In genomic region chr19:5695649-5696195, GRCh38 we compare ENCODE assay signal across 27 cellular contexts. TPM values are rescaled to one million over a fixed set of nuclear protein-coding genes. Genes with fewer than 3 reads are reported as not detected.
DNase-seq lines count a peak whose midpoint lies in the region; ATAC-seq, FAIRE-seq and TF ChIP-seq lines count a peak whose summit lies in the region.
"Had no signal": no experiment of that assay in that cellular context is flagged by ENCODE, and none has a peak within 500 bp of the region (broad histone marks: within the 10 kb centered on the region; RNA-seq: fewer than 3 reads in every experiment).

No MANE protein-coding gene starts in this region.

- H4K20me1 ChIP-seq in K562 (replicated peaks; ENCODE audit: control insufficient read depth, insufficient read depth, low read length) = peaks cover 63% of the 10 kb centered on the region
- H4K20me1 ChIP-seq in osteoblast (ENCODE audit: insufficient read depth, low read length) = peaks cover 66% of the 10 kb centered on the region

- no peak overlapping the region for H3K4me2 ChIP-seq in K562 (ENCODE audit: insufficient read depth, low read length)
- no peak overlapping the region for H3K4me2 ChIP-seq in osteoblast (ENCODE audit: insufficient read depth, low read length)

- peaks cover 0 to 13% (median 6%) of the 10 kb centered on the region in 3 donors for H3K27me3 Mint-ChIP-seq in immature natural killer cell (ENCODE audit: low read depth in 3 of 3)
- H3K27me3 Mint-ChIP-seq in activated CD8-positive, alpha-beta T cell treated with anti-CD3 and anti-CD28 coated beads, Interleukin-2, amount 10 ng/mL, durations not matched to agents 7 days and 5 days (ENCODE audit: low read depth) = no peaks in the 10 kb centered on the region
- H3K27me3 Mint-ChIP-seq: activated T-helper 17 cell treated with anti-CD3 and anti-CD28 coated beads, Interleukin-2, amount 50 U/mL, for 72 hours had no signal

- WGBS in K562 (ENCODE audit: insufficient coverage, low coverage, missing lambda C conversion rate) = 90% methylated on average over 26 of the region's 28 CpGs

- TF ChIP-seq RAD21 in K562 (CRISPR knock-in tag; conservative IDR thresholded peaks at IDR 0.05 in 1 of 2, IDR thresholded peaks at IDR 0.05 in 1 of 2) = no peak

- H3K36me3 Mint-ChIP-seq in immature natural killer cell = peaks cover 0 to 4% (median 0%) of the 10 kb centered on the region in 3 donors
- peaks cover 51% of the 10 kb centered on the region for H3K36me3 Mint-ChIP-seq in activated CD8-positive, alpha-beta T cell treated with anti-CD3 and anti-CD28 coated beads, Interleukin-2, amount 10 ng/mL, durations not matched to agents 7 days and 5 days (ENCODE audit: low read depth)

- ATAC-seq in K562 (no peak), HG03378 (IDR thresholded peaks at IDR 0.05; ENCODE audit: unreplicated experiment) (no peak)
- no peak for ATAC-seq in activated CD8-positive, alpha-beta T cell treated with anti-CD3 and anti-CD28 coated beads, Interleukin-2, amount 10 ng/mL, durations not matched to agents 7 days and 5 days
- ATAC-seq: activated T-helper 17 cell treated with anti-CD3 and anti-CD28 coated beads, Interleukin-2, amount 50 U/mL, for 72 hours; gastroesophageal sphincter; left colon had no signal

- H3K36me3 ChIP-seq in HUES48 (ENCODE audit: control insufficient read depth, insufficient read depth, low read length) (peaks cover 92% of the 10 kb centered on the region), K562 (ENCODE audit: control insufficient read depth, insufficient read depth, low read length) (peaks cover 99% of the 10 kb centered on the region), osteoblast (ENCODE audit: insufficient read depth, low read length) (peaks cover 80% of the 10 kb centered on the region)

- TF ChIP-seq POLR2A in K562 (conservative IDR thresholded peaks at IDR 0.05) = peak; percentile 21; the same call in 1 of the 2 replicates

- no peaks in the 10 kb centered on the region for H3K27me3 ChIP-seq in HUES48 (ENCODE audit: control insufficient read depth, insufficient read depth, low read length)
- H3K27me3 ChIP-seq in K562 (ENCODE audit: control insufficient read depth in 2 of 2, insufficient read depth in 2 of 2, low read length in 2 of 2) = no peaks in the 10 kb centered on the region
- no peaks in the 10 kb centered on the region for H3K27me3 ChIP-seq in osteoblast (ENCODE audit: insufficient read depth, low read length)
- H3K27me3 ChIP-seq: gastroesophageal sphincter, SJSA1 had no signal

- CTCF ChIA-PET in K562 (lab: Yijun Ruan, JAX; ENCODE audit: low intra/inter-chr PET ratio) = no interaction called here
- CTCF ChIA-PET in activated CD8-positive, alpha-beta T cell treated with anti-CD3 and anti-CD28 coated beads, Interleukin-2, amount 10 ng/mL, durations not matched to agents 7 days and 5 days (lab: Charles Lee) = no interaction called here

- H3K4me3 Mint-ChIP-seq in immature natural killer cell = no peak overlapping the region
- no peak overlapping the region for H3K4me3 Mint-ChIP-seq in activated CD8-positive, alpha-beta T cell treated with anti-CD3 and anti-CD28 coated beads, Interleukin-2, amount 10 ng/mL, durations not matched to agents 7 days and 5 days
- H3K4me3 Mint-ChIP-seq: activated T-helper 17 cell treated with anti-CD3 and anti-CD28 coated beads, Interleukin-2, amount 50 U/mL, for 72 hours; T-helper 2 cell treated with Interferon-gamma antibody and Interleukin-4, amounts not matched to agents 5 μg/mL and 100 μg/mL, for 36 hours had no signal

- no peaks in the 10 kb centered on the region for H3K4me1 ChIP-seq in HUES48 (ENCODE audit: control insufficient read depth, insufficient read depth, low read length)
- peaks cover 14 to 77% of the 10 kb centered on the region in 2 experiments for H3K4me1 ChIP-seq in K562 (replicated peaks in 1 of 2; ENCODE audit: control insufficient read depth in 2 of 2, insufficient read depth in 2 of 2, low read length in 2 of 2)
- H3K4me1 ChIP-seq in osteoblast (ENCODE audit: insufficient read depth, low read length) = peaks cover 9% of the 10 kb centered on the region
- H3K4me1 ChIP-seq: Caco-2 had no signal

- no peak for FAIRE-seq in K562 (lab: Jason Lieb, UNC)
- FAIRE-seq: G401.6, small intestine had no signal

- no TSS peak for BruUV-seq in K562 (replicated peaks; lab: Mats Ljungman, UMichigan)

- H3K79me2 ChIP-seq in K562 (ENCODE audit: control insufficient read depth, insufficient read depth, low read length) (peaks cover 65% of the 10 kb centered on the region), osteoblast (ENCODE audit: insufficient read depth, low read length) (peaks cover 72% of the 10 kb centered on the region)

- peaks cover 17% of the 10 kb centered on the region for H3K9me1 ChIP-seq in K562 (ENCODE audit: control insufficient read depth, insufficient read depth, low read length)

- H3K4me3 ChIP-seq in GM12865 (ENCODE audit: low read depth, low read length) = no peak overlapping the region
- no peak overlapping the region for H3K4me3 ChIP-seq in HUES48 (ENCODE audit: low read depth, low read length)
- no peak overlapping the region for H3K4me3 ChIP-seq in K562
- H3K4me3 ChIP-seq in osteoblast (ENCODE audit: insufficient read depth, low read length) = no peak overlapping the region
- H3K4me3 ChIP-seq: gastroesophageal sphincter, SJSA1 had no signal

- no peak for TF ChIP-seq EP300 in K562 (IDR thresholded peaks at IDR 0.05; ENCODE audit: low read length)

- H3K9me3 ChIP-seq in HUES48 (ENCODE audit: control insufficient read depth, insufficient read depth, low read length) (no peaks in the 10 kb centered on the region), K562 (replicated peaks; ENCODE audit: control insufficient read depth, insufficient read depth, low read depth, low read length) (no peaks in the 10 kb centered on the region), osteoblast (ENCODE audit: low read depth, low read length) (no peaks in the 10 kb centered on the region)
- H3K9me3 ChIP-seq: Caco-2, gastroesophageal sphincter, SJSA1 had no signal

- intact Hi-C loops in K562 (cut with micrococcal nuclease) = no loop called here

- POLR2A ChIA-PET in K562 (lab: Yijun Ruan, JAX) = interaction anchor here (0.6 to 1.6 kb wide), 3 partner anchors 9 to 1472 kb away, joined by 3 to 8 read pairs (median 6); no protein-coding TSS in a partner anchor
- POLR2A ChIA-PET in activated CD8-positive, alpha-beta T cell treated with anti-CD3 and anti-CD28 coated beads, Interleukin-2, amount 10 ng/mL, durations not matched to agents 7 days and 5 days (lab: Charles Lee) = no interaction called here

- peaks cover 6 to 14% of the 10 kb centered on the region in 2 donors for H3K4me1 Mint-ChIP-seq in immature natural killer cell
- peaks cover 15% of the 10 kb centered on the region for H3K4me1 Mint-ChIP-seq in activated CD8-positive, alpha-beta T cell treated with anti-CD3 and anti-CD28 coated beads, Interleukin-2, amount 10 ng/mL, durations not matched to agents 7 days and 5 days (ENCODE audit: low read depth)
- H3K4me1 Mint-ChIP-seq: activated T-helper 17 cell treated with anti-CD3 and anti-CD28 coated beads, Interleukin-2, amount 50 U/mL, for 72 hours had no signal

- H3K9ac ChIP-seq in HUES48 (ENCODE audit: low read depth, low read length) (no peak overlapping the region), K562 (ENCODE audit: insufficient read depth in 1 of 2, low read depth in 2 of 2, low read length in 2 of 2) (peak overlapping the region in 1 of 2 experiments; percentile 40; a peak in 1 of 4 replicates)

- peak; percentile 45 for DNase-seq in GM12865 (ENCODE audit: low read depth)
- DNase-seq in K562 (ENCODE audit: extremely low read depth in 1 of 4, low spot score in 3 of 4) = no peak
- DNase-seq in osteoblast (ENCODE audit: insufficient read length, low spot score, missing footprints) = peak; percentile 75
- DNase-seq in NCI-H2081 (lab: John Stamatoyannopoulos, UW) = no peak
- DNase-seq in immature natural killer cell = no peak
- no peak for DNase-seq in activated CD8-positive, alpha-beta T cell treated with anti-CD3 and anti-CD28 coated beads, Interleukin-2, amount 10 ng/mL, durations not matched to agents 7 days and 5 days
- DNase-seq: activated CD4-positive, CD25-positive, alpha-beta regulatory T cell treated with anti-CD3 and anti-CD28 coated beads, Interleukin-2, amount 50 U/mL, for 72 hours; AML-193; Caco-2; NCI-H1417 treated with DMSO at 0.1 percent for 48 hours; NCI-H774; small intestine; stimulated activated CD4-positive, alpha-beta T cell treated with anti-CD3 and anti-CD28 coated beads, Interleukin-4, amount 100 ng/mL, for 4 hours had no signal

- TF ChIP-seq CTCF in GM12865 (IDR thresholded peaks at IDR 0.05; ENCODE audit: insufficient read depth, low read depth, low read length, missing control alignments) (no peak), K562 (IDR thresholded peaks at IDR 0.05 in 2 of 3, conservative IDR thresholded peaks at IDR 0.05 in 1 of 3; ENCODE audit: insufficient read depth in 2 of 3, low read depth in 1 of 3, low read length in 3 of 3) (no peak), osteoblast (IDR thresholded peaks at IDR 0.05; ENCODE audit: extremely low read depth, low read depth, low read length) (no peak)

- H3K27ac Mint-ChIP-seq in immature natural killer cell = no peak overlapping the region
- no peak overlapping the region for H3K27ac Mint-ChIP-seq in activated CD8-positive, alpha-beta T cell treated with anti-CD3 and anti-CD28 coated beads, Interleukin-2, amount 10 ng/mL, durations not matched to agents 7 days and 5 days
- H3K27ac Mint-ChIP-seq: T-helper 2 cell treated with Interferon-gamma antibody and Interleukin-4, amounts not matched to agents 5 μg/mL and 100 μg/mL, for 36 hours had no signal

- H3K9me3 Mint-ChIP-seq in immature natural killer cell = no peaks in the 10 kb centered on the region
- H3K9me3 Mint-ChIP-seq in activated CD8-positive, alpha-beta T cell treated with anti-CD3 and anti-CD28 coated beads, Interleukin-2, amount 10 ng/mL, durations not matched to agents 7 days and 5 days (ENCODE audit: insufficient read depth) = no peaks in the 10 kb centered on the region
- H3K9me3 Mint-ChIP-seq: activated T-helper 17 cell treated with anti-CD3 and anti-CD28 coated beads, Interleukin-2, amount 50 U/mL, for 72 hours; T-helper 2 cell treated with Interferon-gamma antibody and Interleukin-4, amounts not matched to agents 5 μg/mL and 100 μg/mL, for 36 hours had no signal

- H2AFZ ChIP-seq in K562 (ENCODE audit: low read depth, low read length) = no peak overlapping the region
- no peak overlapping the region for H2AFZ ChIP-seq in osteoblast (ENCODE audit: low read length)

- in situ Hi-C loops in K562 (cut with MboI) = no loop called here

- H3K27ac ChIP-seq in HUES48 (ENCODE audit: low read depth, low read length) = peak overlapping the region; percentile 20
- H3K27ac ChIP-seq in K562 (ENCODE audit: extremely low read depth, low read depth, low read length) = no peak overlapping the region
- H3K27ac ChIP-seq in osteoblast (ENCODE audit: low read depth, low read length) = no peak overlapping the region
- H3K27ac ChIP-seq: gastroesophageal sphincter, SJSA1 had no signal

RNA-seq across cellular contexts. Expression of gene RPL36, which starts 5.6 kb away (rescaled TPM):
- 84.7 and 180 TPM in 2 replicates for total RNA-seq in K562 (2011; cell fraction: chromatin; rRNA removed; ENCODE audit: low replicate concordance)
- 420 and 494 TPM in 2 replicates for total RNA-seq in K562 (2011; cell fraction: nucleolus; rRNA removed)
- 317 and 516 TPM in 2 replicates for total RNA-seq in K562 (2011; cell fraction: nucleoplasm; rRNA removed)
- 2,132 and 2,298 TPM in 2 replicates for total RNA-seq in K562 (2014; rRNA removed)
- total RNA-seq in K562 (2014; rRNA removed; fragmentation: Illumina TruSeq; extraction: Trizol) = 392 and 590 TPM in 2 replicates
- total RNA-seq in K562 (2015; rRNA removed; fragmentation: Illumina TruSeq; extraction: Trizol) = 1,406 and 1,507 TPM in 2 replicates
- 1,327 and 1,377 TPM in 2 replicates for total RNA-seq in K562 (2021)
- polyA plus RNA-seq in K562 (2011; rRNA removed) = 695 and 1,029 TPM in 2 replicates
- polyA plus RNA-seq in K562 (2011; cell fraction: cytosol; rRNA removed) = 629 and 993 TPM in 2 replicates
- polyA plus RNA-seq in K562 (2011; cell fraction: nucleus; rRNA removed) = 639 and 683 TPM in 2 replicates
- polyA plus RNA-seq in K562 (2012) = 2,027 and 2,339 TPM in 2 replicates
- 350 and 728 TPM in 2 replicates for polyA plus RNA-seq in K562 (2014; fragmentation: Illumina TruSeq; extraction: Trizol)
- polyA plus RNA-seq in K562 (2014; fragmentation: Nextera tagmentation; extraction: Ambion mirVana) = 1,000 to 10,000 TPM; 3,132 to 3,412 TPM
- polyA plus RNA-seq in K562 (2014; rRNA removed) = 1,530 and 1,653 TPM in 2 replicates
- 132 and 161 TPM in 2 replicates for polyA minus RNA-seq in K562 (2011; rRNA and poly(A)+ RNA removed)
- 779 and 953 TPM in 2 replicates for polyA minus RNA-seq in K562 (2011; cell fraction: cytosol; rRNA and poly(A)+ RNA removed)
- polyA minus RNA-seq in K562 (2011; cell fraction: nucleus; rRNA and poly(A)+ RNA removed) = 134 and 203 TPM in 2 replicates
- 228 and 257 TPM in 2 replicates for total RNA-seq in osteoblast
- 1,000 to 10,000 TPM in 1 of 3 donors, 100 to 1,000 TPM in 2; 550 to 1,524 (median 935) TPM for polyA plus RNA-seq in immature natural killer cell
- 100 to 1,000 TPM; 926 to 951 TPM for total RNA-seq in activated CD8-positive, alpha-beta T cell treated with anti-CD3 and anti-CD28 coated beads, Interleukin-2, amount 10 ng/mL, durations not matched to agents 7 days and 5 days

RNA-seq across cellular contexts. Expression of gene HSD11B1L, which starts 14.9 kb away (rescaled TPM):
- total RNA-seq in K562 (2011; cell fraction: chromatin; rRNA removed; ENCODE audit: low replicate concordance) = 1.9 and 5.4 TPM in 2 replicates
- 5.4 and 5.5 TPM in 2 replicates for total RNA-seq in K562 (2011; cell fraction: nucleolus; rRNA removed)
- total RNA-seq in K562 (2011; cell fraction: nucleoplasm; rRNA removed) = 4.8 TPM in 2 replicates
- total RNA-seq in K562 (2014; rRNA removed) (4.9 and 7.7 TPM in 2 replicates), K562 (2014; rRNA removed; fragmentation: Illumina TruSeq; extraction: Trizol) (1.2 and 1.4 TPM in 2 replicates), K562 (2015; rRNA removed; fragmentation: Illumina TruSeq; extraction: Trizol) (2.0 and 2.3 TPM in 2 replicates), K562 (2021) (3.6 and 4.3 TPM in 2 replicates), osteoblast (12.1 and 14.8 TPM in 2 replicates)
- polyA plus RNA-seq in K562 (2011; rRNA removed) (2.3 and 3.1 TPM in 2 replicates), K562 (2014; fragmentation: Illumina TruSeq; extraction: Trizol) (1.7 and 2.2 TPM in 2 replicates), K562 (2014; fragmentation: Nextera tagmentation; extraction: Ambion mirVana) (under 1 TPM; 0.31 to 0.36 TPM), K562 (2014; rRNA removed) (4.7 and 6.3 TPM in 2 replicates), immature natural killer cell (1 to 10 TPM; 2.0 to 3.1 (median 2.5) TPM)
- polyA plus RNA-seq in K562 (2011; cell fraction: cytosol; rRNA removed) = 4.4 and 11.4 TPM in 2 replicates
- 7.8 and 11.4 TPM in 2 replicates for polyA plus RNA-seq in K562 (2011; cell fraction: nucleus; rRNA removed)
- polyA plus RNA-seq in K562 (2012) = 3.4 and 7.3 TPM in 2 replicates
- polyA minus RNA-seq in K562 (2011; rRNA and poly(A)+ RNA removed) = 0.39 and 0.63 TPM in 2 replicates
- 2.2 and 2.4 TPM in 2 replicates for polyA minus RNA-seq in K562 (2011; cell fraction: cytosol; rRNA and poly(A)+ RNA removed)
- 0.56 and 0.94 TPM in 2 replicates for polyA minus RNA-seq in K562 (2011; cell fraction: nucleus; rRNA and poly(A)+ RNA removed)
- total RNA-seq in activated CD8-positive, alpha-beta T cell treated with anti-CD3 and anti-CD28 coated beads, Interleukin-2, amount 10 ng/mL, durations not matched to agents 7 days and 5 days = 1 to 10 TPM; 2.0 to 2.1 TPM

RNA-seq across cellular contexts. Expression of gene MICOS13, which starts 15.4 kb away (rescaled TPM):
- 10.1 and 39.6 TPM in 2 replicates for total RNA-seq in K562 (2011; cell fraction: chromatin; rRNA removed; ENCODE audit: low replicate concordance)
- 71.5 and 77.0 TPM in 2 replicates for total RNA-seq in K562 (2011; cell fraction: nucleolus; rRNA removed)
- 30.0 and 32.6 TPM in 2 replicates for total RNA-seq in K562 (2011; cell fraction: nucleoplasm; rRNA removed)
- 220 and 383 TPM in 2 replicates for total RNA-seq in K562 (2014; rRNA removed)
- total RNA-seq in K562 (2014; rRNA removed; fragmentation: Illumina TruSeq; extraction: Trizol) = 19.1 and 24.6 TPM in 2 replicates
- 94.0 and 105 TPM in 2 replicates for total RNA-seq in K562 (2015; rRNA removed; fragmentation: Illumina TruSeq; extraction: Trizol)
- 95.4 and 113 TPM in 2 replicates for total RNA-seq in K562 (2021)
- 32.1 and 42.6 TPM in 2 replicates for polyA plus RNA-seq in K562 (2011; rRNA removed)
- 60.9 and 173 TPM in 2 replicates for polyA plus RNA-seq in K562 (2011; cell fraction: cytosol; rRNA removed)
- 33.8 and 49.4 TPM in 2 replicates for polyA plus RNA-seq in K562 (2011; cell fraction: nucleus; rRNA removed)
- 68.5 and 125 TPM in 2 replicates for polyA plus RNA-seq in K562 (2012)
- polyA plus RNA-seq in K562 (2014; fragmentation: Illumina TruSeq; extraction: Trizol) = 41.2 and 69.4 TPM in 2 replicates
- polyA plus RNA-seq in K562 (2014; fragmentation: Nextera tagmentation; extraction: Ambion mirVana) = 10 to 100 TPM; 15.5 to 49.4 TPM
- polyA plus RNA-seq in K562 (2014; rRNA removed) = 124 and 202 TPM in 2 replicates
- 3.6 and 6.3 TPM in 2 replicates for polyA minus RNA-seq in K562 (2011; rRNA and poly(A)+ RNA removed)
- 17.7 and 22.1 TPM in 2 replicates for polyA minus RNA-seq in K562 (2011; cell fraction: cytosol; rRNA and poly(A)+ RNA removed)
- polyA minus RNA-seq in K562 (2011; cell fraction: nucleus; rRNA and poly(A)+ RNA removed) = 17.0 and 19.5 TPM in 2 replicates
- total RNA-seq in osteoblast = 21.0 and 25.9 TPM in 2 replicates
- 100 to 1,000 TPM in 1 of 3 donors, 10 to 100 TPM in 2; 85.1 to 134 (median 98.2) TPM for polyA plus RNA-seq in immature natural killer cell
- total RNA-seq in activated CD8-positive, alpha-beta T cell treated with anti-CD3 and anti-CD28 coated beads, Interleukin-2, amount 10 ng/mL, durations not matched to agents 7 days and 5 days = 10 to 100 TPM; 53.1 to 55.1 TPM

RNA-seq across cellular contexts. Expression of gene LONP1, which starts 24.2 kb away (rescaled TPM):
- 180 and 424 TPM in 2 replicates for total RNA-seq in K562 (2011; cell fraction: chromatin; rRNA removed; ENCODE audit: low replicate concordance)
- 314 and 331 TPM in 2 replicates for total RNA-seq in K562 (2011; cell fraction: nucleolus; rRNA removed)
- 165 and 217 TPM in 2 replicates for total RNA-seq in K562 (2011; cell fraction: nucleoplasm; rRNA removed)
- total RNA-seq in K562 (2014; rRNA removed) (202 and 214 TPM in 2 replicates), K562 (2014; rRNA removed; fragmentation: Illumina TruSeq; extraction: Trizol) (26.9 and 37.3 TPM in 2 replicates), K562 (2015; rRNA removed; fragmentation: Illumina TruSeq; extraction: Trizol) (89.1 and 89.8 TPM in 2 replicates), K562 (2021) (207 and 238 TPM in 2 replicates), osteoblast (130 and 163 TPM in 2 replicates)
- polyA plus RNA-seq in K562 (2011; rRNA removed) (84.5 and 110 TPM in 2 replicates), K562 (2014; fragmentation: Illumina TruSeq; extraction: Trizol) (76.5 and 160 TPM in 2 replicates), K562 (2014; fragmentation: Nextera tagmentation; extraction: Ambion mirVana) (1 to 10 TPM; 1.1 to 3.7 TPM), K562 (2014; rRNA removed) (138 and 161 TPM in 2 replicates), immature natural killer cell (10 to 100 TPM in 2 of 3 donors, 1 to 10 TPM in 1; 8.4 to 24.2 (median 11.3) TPM)
- polyA plus RNA-seq in K562 (2011; cell fraction: cytosol; rRNA removed) = 121 and 226 TPM in 2 replicates
- 273 and 320 TPM in 2 replicates for polyA plus RNA-seq in K562 (2011; cell fraction: nucleus; rRNA removed)
- polyA plus RNA-seq in K562 (2012) = 122 and 281 TPM in 2 replicates
- 39.2 and 57.2 TPM in 2 replicates for polyA minus RNA-seq in K562 (2011; rRNA and poly(A)+ RNA removed)
- polyA minus RNA-seq in K562 (2011; cell fraction: cytosol; rRNA and poly(A)+ RNA removed) = 97.1 and 131 TPM in 2 replicates
- 67.5 and 106 TPM in 2 replicates for polyA minus RNA-seq in K562 (2011; cell fraction: nucleus; rRNA and poly(A)+ RNA removed)
- 100 to 1,000 TPM; 114 to 129 TPM for total RNA-seq in activated CD8-positive, alpha-beta T cell treated with anti-CD3 and anti-CD28 coated beads, Interleukin-2, amount 10 ng/mL, durations not matched to agents 7 days and 5 days

RNA-seq across cellular contexts. Expression of gene CATSPERD, which starts 24.7 kb away (rescaled TPM):
- not detected in 2 replicates for total RNA-seq in K562 (2011; cell fraction: chromatin; rRNA removed; ENCODE audit: low replicate concordance)
- total RNA-seq in K562 (2011; cell fraction: nucleolus; rRNA removed) = not detected in 2 replicates
- not detected in 2 replicates for total RNA-seq in K562 (2011; cell fraction: nucleoplasm; rRNA removed)
- total RNA-seq in K562 (2014; rRNA removed) (not detected in 2 replicates), K562 (2014; rRNA removed; fragmentation: Illumina TruSeq; extraction: Trizol) (not detected in 2 replicates), K562 (2015; rRNA removed; fragmentation: Illumina TruSeq; extraction: Trizol) (not detected in 2 replicates), K562 (2021) (not detected in 2 replicates), osteoblast (under 0.01 TPM in 2 replicates)
- polyA plus RNA-seq in K562 (2011; rRNA removed) (not detected in 2 replicates), K562 (2014; fragmentation: Illumina TruSeq; extraction: Trizol) (not detected in 2 replicates), K562 (2014; fragmentation: Nextera tagmentation; extraction: Ambion mirVana) (not detected), K562 (2014; rRNA removed) (not detected in 2 replicates), immature natural killer cell (not detected)
- not detected in 2 replicates for polyA plus RNA-seq in K562 (2011; cell fraction: cytosol; rRNA removed)
- not detected in 2 replicates for polyA plus RNA-seq in K562 (2011; cell fraction: nucleus; rRNA removed)
- polyA plus RNA-seq in K562 (2012) = 0.04 TPM in 1 of 2 replicates, not detected in the other
- polyA minus RNA-seq in K562 (2011; rRNA and poly(A)+ RNA removed) = not detected in 2 replicates
- polyA minus RNA-seq in K562 (2011; cell fraction: cytosol; rRNA and poly(A)+ RNA removed) = not detected in 2 replicates
- polyA minus RNA-seq in K562 (2011; cell fraction: nucleus; rRNA and poly(A)+ RNA removed) = not detected in 2 replicates
- not detected for total RNA-seq in activated CD8-positive, alpha-beta T cell treated with anti-CD3 and anti-CD28 coated beads, Interleukin-2, amount 10 ng/mL, durations not matched to agents 7 days and 5 days
- total RNA-seq: activated CD8-positive, alpha-beta memory T cell treated with anti-CD3 and anti-CD28 coated beads for 36 hours; activated T-helper 17 cell treated with anti-CD3 and anti-CD28 coated beads, Interleukin-2, amount 50 U/mL, for 72 hours; Caco-2; left colon; pulmonary artery endothelial cell; SJSA1; subcutaneous adipose tissue; urinary bladder had no signal
- polyA plus RNA-seq: esophagus, neural cell, small intestine, urinary bladder had no signal

Comparison
In these comparisons a context has a peak if more than half of its experiments do, and no peak if none do; other contexts are left out.
1. DNase-seq: peak in GM12865 (single experiment) and osteoblast (single experiment); none in K562 (0 of 4), NCI-H2081 (0 of 2), immature natural killer cell (0 of 3) and activated CD8-positive, alpha-beta T cell treated with anti-CD3 and anti-CD28 coated beads, Interleukin-2, amount 10 ng/mL, durations not matched to agents 7 days and 5 days (single experiment).